14 cellular contexts compared by ENCODE assay signal in the genomic region with DNA sequence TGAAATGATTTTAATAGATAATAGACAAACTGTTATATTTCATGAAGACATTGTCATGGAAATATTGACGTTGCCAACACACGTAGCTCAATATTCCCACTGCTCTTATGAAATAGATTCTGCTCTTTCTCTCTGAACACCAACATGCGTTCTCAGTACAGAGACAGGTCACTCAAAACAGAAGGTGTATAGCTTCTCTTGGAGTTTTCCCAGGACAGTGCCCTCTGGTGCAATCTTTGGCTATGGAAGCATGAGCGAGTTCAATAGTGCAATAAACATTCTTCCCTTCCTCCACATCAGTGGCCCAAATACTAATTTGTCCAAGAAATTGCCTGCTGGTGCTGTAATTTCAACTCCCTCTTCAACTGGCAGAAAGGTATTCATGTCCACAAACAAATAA.
DNase-seq lines count a peak whose midpoint lies in the region; ATAC-seq and TF ChIP-seq lines count a peak whose summit lies in the region.
"Had no signal": no experiment of that assay in that cellular context is flagged by ENCODE, and none has a peak within 500 bp of the region (broad histone marks: within the 10 kb centered on the region; RNA-seq: fewer than 3 reads in every experiment).

No MANE protein-coding gene starts in this region.

- TF ChIP-seq CTCF in HCT116 (IDR thresholded peaks at IDR 0.05 in 2 of 3, conservative IDR thresholded peaks at IDR 0.05 in 1 of 3; ENCODE audit: borderline replicate concordance in 1 of 3, insufficient read depth in 1 of 3, low read depth in 2 of 3, low read length in 2 of 3) (peak; percentile 5 to 45 (median 32); a peak in 2 of 6 replicates), fibroblast of pulmonary artery (IDR thresholded peaks at IDR 0.05; ENCODE audit: low read length, missing control alignments) (peak; percentile 6), mesothelial cell of epicardium (IDR thresholded peaks at IDR 0.05; ENCODE audit: unreplicated experiment) (no peak), left lung (IDR thresholded peaks at IDR 0.05) (no peak)

- H3K36me3 ChIP-seq in HCT116 (ENCODE audit: control insufficient read depth in 1 of 2, insufficient read depth in 2 of 2, low read length in 2 of 2): no peaks in the 10 kb centered on the region
- no peaks in the 10 kb centered on the region for H3K36me3 ChIP-seq in left lung
- H3K36me3 ChIP-seq: pancreas, stomach had no signal

- H3K27ac ChIP-seq in HCT116 (ENCODE audit: low read depth, low read length) (no peak overlapping the region), left lung (no peak overlapping the region)
- H3K27ac ChIP-seq: pancreas, stomach had no signal

- POLR2A ChIA-PET in HCT116 (lab: Charles Lee): no interaction called here

- CTCF ChIA-PET in HCT116 (lab: Charles Lee): interaction anchor here (0.6 to 2.5 kb wide), 6 partner anchors 10 to 738 kb away, joined by 3 to 38 read pairs (median 3); no protein-coding TSS in a partner anchor

- H3K27ac Mint-ChIP-seq in mesothelial cell of epicardium: peak overlapping the region; percentile 32
- H3K27ac Mint-ChIP-seq: CD4-positive, alpha-beta memory T cell had no signal

- no peak for TF ChIP-seq POLR2A in HCT116 (IDR thresholded peaks at IDR 0.05; ENCODE audit: borderline replicate concordance, extremely low read depth, insufficient read depth, insufficient read length)

- DNase-seq in HCT116 (ENCODE audit: low read depth, low spot score): peak; percentile 22
- peak; percentile 9 for DNase-seq in SHP77 (lab: John Stamatoyannopoulos, UW)
- DNase-seq in fibroblast of pulmonary artery (ENCODE audit: low read depth): peak; percentile 10
- DNase-seq in mesothelial cell of epicardium (ENCODE audit: low spot score in 2 of 2, unreplicated experiment in 2 of 2): no peak
- DNase-seq in left lung: no peak
- no peak for DNase-seq in NCI-H187 (lab: John Stamatoyannopoulos, UW)
- no peak for DNase-seq in AG08396 (ENCODE audit: low spot score)
- DNase-seq: aorta; CD4-positive, alpha-beta memory T cell; NCI-H226; pancreas; RPMI8226; stomach had no signal

- TF ChIP-seq RAD21 in HCT116 (IDR thresholded peaks at IDR 0.05; ENCODE audit: low read depth): peak; percentile 16; the same call in 1 of the 2 replicates

- no TSS peak for BruUV-seq in HCT116 (replicated peaks; lab: Mats Ljungman, UMichigan)

- RAD21 ChIA-PET in HCT116 (lab: Charles Lee; ENCODE audit: low non-redundant PET in 1 of 2, low total read pairs in 2 of 2, uncharacterized antibody in 2 of 2, unreplicated experiment in 2 of 2): no interaction called here

- no peak overlapping the region for H3K4me3 Mint-ChIP-seq in mesothelial cell of epicardium
- H3K4me3 Mint-ChIP-seq: CD4-positive, alpha-beta memory T cell had no signal

- no peak overlapping the region for H3K4me2 ChIP-seq in HCT116 (ENCODE audit: low read length)

- peaks cover 17% of the 10 kb centered on the region for H3K4me1 Mint-ChIP-seq in mesothelial cell of epicardium
- H3K4me1 Mint-ChIP-seq: CD4-positive, alpha-beta memory T cell had no signal

- no peaks in the 10 kb centered on the region for H3K36me3 Mint-ChIP-seq in mesothelial cell of epicardium
- H3K36me3 Mint-ChIP-seq: CD4-positive, alpha-beta memory T cell had no signal

- H3K9me3 ChIP-seq in HCT116 (ENCODE audit: control insufficient read depth in 1 of 2, insufficient read depth in 1 of 2, low read depth in 1 of 2, low read length in 2 of 2) (no peaks in the 10 kb centered on the region), left lung (no peaks in the 10 kb centered on the region)
- H3K9me3 ChIP-seq: pancreas, stomach had no signal

- no peaks in the 10 kb centered on the region for H3K27me3 Mint-ChIP-seq in mesothelial cell of epicardium (ENCODE audit: low read depth)
- H3K27me3 Mint-ChIP-seq: CD4-positive, alpha-beta memory T cell had no signal

- intact Hi-C loops in HCT116 (cut with micrococcal nuclease) (no loop called here), left lung (cut with DNase I) (no loop called here)

- H3K4me1 ChIP-seq in HCT116 (ENCODE audit: control insufficient read depth in 1 of 2, insufficient read depth in 2 of 2, low read length in 2 of 2) (0 out of 4 replicates have a peak, but pooled peaks cover 0 to 6% of the 10 kb centered on the region in 2 experiments), left lung (no peaks in the 10 kb centered on the region)
- H3K4me1 ChIP-seq: pancreas, stomach had no signal

- no peaks in the 10 kb centered on the region; the same call in 1 of the 2 replicates for H3K9me2 ChIP-seq in HCT116 (ENCODE audit: insufficient read depth)

- no peak overlapping the region for H3K9ac ChIP-seq in HCT116 (ENCODE audit: low read length)

- H3K4me3 ChIP-seq in HCT116 (replicated peaks in 1 of 2; ENCODE audit: low read depth in 1 of 2, low read length in 2 of 2) (no peak overlapping the region), fibroblast of pulmonary artery (replicated peaks; ENCODE audit: low read depth, low read length) (no peak overlapping the region), left lung (no peak overlapping the region)
- H3K4me3 ChIP-seq: pancreas, stomach had no signal

- peak overlapping the region; percentile 59 for H2AFZ ChIP-seq in HCT116 (ENCODE audit: low read depth, low read length, poor library complexity, severe bottlenecking)

- no peaks in the 10 kb centered on the region for H3K79me2 ChIP-seq in HCT116 (ENCODE audit: insufficient read depth, low read length)

- H4K20me1 ChIP-seq in HCT116 (ENCODE audit: insufficient read depth): no peaks in the 10 kb centered on the region

- no peaks in the 10 kb centered on the region for H3K9me3 Mint-ChIP-seq in mesothelial cell of epicardium

- H3K27me3 ChIP-seq in HCT116 (ENCODE audit: insufficient read depth, low read length) (no peaks in the 10 kb centered on the region), left lung (no peaks in the 10 kb centered on the region)
- H3K27me3 ChIP-seq: pancreas, stomach had no signal

- ATAC-seq in HCT116 (peak; percentile 90), left lung (no peak), HG02970 (IDR thresholded peaks at IDR 0.05; ENCODE audit: low FRiP score, unreplicated experiment) (no peak)

TF ChIP-seq in HCT116, 20 proteins besides CTCF, POLR2A, EP300 and RAD21:
- TF ChIP-seq POLR2AphosphoS5 (IDR thresholded peaks at IDR 0.05; ENCODE audit: low read depth, low read length) (no peak), CEBPB (IDR thresholded peaks at IDR 0.05; ENCODE audit: low read depth) (peak; percentile 32; the same call in 1 of the 2 replicates), CBX3 (IDR thresholded peaks at IDR 0.05; ENCODE audit: low read depth) (no peak)
- TF ChIP-seq, protein P1, sequence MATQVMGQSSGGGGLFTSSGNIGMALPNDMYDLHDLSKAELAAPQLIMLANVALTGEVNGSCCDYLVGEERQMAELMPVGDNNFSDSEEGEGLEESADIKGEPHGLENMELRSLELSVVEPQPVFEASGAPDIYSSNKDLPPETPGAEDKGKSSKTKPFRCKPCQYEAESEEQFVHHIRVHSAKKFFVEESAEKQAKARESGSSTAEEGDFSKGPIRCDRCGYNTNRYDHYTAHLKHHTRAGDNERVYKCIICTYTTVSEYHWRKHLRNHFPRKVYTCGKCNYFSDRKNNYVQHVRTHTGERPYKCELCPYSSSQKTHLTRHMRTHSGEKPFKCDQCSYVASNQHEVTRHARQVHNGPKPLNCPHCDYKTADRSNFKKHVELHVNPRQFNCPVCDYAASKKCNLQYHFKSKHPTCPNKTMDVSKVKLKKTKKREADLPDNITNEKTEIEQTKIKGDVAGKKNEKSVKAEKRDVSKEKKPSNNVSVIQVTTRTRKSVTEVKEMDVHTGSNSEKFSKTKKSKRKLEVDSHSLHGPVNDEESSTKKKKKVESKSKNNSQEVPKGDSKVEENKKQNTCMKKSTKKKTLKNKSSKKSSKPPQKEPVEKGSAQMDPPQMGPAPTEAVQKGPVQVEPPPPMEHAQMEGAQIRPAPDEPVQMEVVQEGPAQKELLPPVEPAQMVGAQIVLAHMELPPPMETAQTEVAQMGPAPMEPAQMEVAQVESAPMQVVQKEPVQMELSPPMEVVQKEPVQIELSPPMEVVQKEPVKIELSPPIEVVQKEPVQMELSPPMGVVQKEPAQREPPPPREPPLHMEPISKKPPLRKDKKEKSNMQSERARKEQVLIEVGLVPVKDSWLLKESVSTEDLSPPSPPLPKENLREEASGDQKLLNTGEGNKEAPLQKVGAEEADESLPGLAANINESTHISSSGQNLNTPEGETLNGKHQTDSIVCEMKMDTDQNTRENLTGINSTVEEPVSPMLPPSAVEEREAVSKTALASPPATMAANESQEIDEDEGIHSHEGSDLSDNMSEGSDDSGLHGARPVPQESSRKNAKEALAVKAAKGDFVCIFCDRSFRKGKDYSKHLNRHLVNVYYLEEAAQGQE (IDR thresholded peaks at IDR 0.05; ENCODE audit: low read depth): no peak
TF ChIP-seq in HCT116: peak in this region for 1.

Comparison
In these comparisons a context has a peak if more than half of its experiments do, and no peak if none do; other contexts are left out.
1. DNase-seq: peak in HCT116 (single experiment), SHP77 (2 of 2) and fibroblast of pulmonary artery (single experiment); none in mesothelial cell of epicardium (0 of 2), left lung (0 of 2), NCI-H187 (0 of 2) and AG08396 (single experiment).
2. CTCF ChIP-seq: peak in HCT116 (3 of 3) and fibroblast of pulmonary artery (single experiment); none in mesothelial cell of epicardium (single experiment) and left lung (0 of 2).